12 cellular contexts compared by ENCODE assay signal in the genomic region with DNA sequence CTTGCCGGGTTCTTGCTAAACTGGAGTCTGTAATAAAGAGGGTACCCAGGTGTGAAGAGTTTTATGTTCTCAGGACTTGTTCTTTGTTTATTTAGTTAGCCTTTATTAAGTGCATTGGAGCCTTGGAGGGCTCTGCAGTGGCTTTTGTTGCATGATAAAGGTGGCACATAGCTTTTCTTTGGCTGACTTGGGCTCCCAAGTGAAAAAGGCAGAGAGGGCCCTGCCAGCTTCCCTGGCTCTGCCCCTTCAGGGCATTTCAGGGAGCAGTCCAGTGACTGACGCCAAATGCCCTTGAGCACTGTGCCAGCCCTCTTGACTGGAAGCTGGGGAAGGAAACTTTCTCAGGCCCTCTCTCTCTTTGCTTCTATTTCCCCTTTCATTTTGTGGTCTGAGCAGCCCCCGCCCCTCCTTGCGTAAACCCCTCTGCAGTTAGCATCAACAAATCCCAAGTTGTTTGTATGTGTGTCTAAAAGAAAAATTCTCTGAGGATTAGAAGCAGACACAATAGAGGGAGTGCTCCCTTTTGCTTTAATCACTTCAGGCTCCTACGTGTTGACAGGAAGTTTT.
DNase-seq lines count a peak whose midpoint lies in the region; ATAC-seq and TF ChIP-seq lines count a peak whose summit lies in the region.
"Had no signal": no experiment of that assay in that cellular context is flagged by ENCODE, and none has a peak within 500 bp of the region (broad histone marks: within the 10 kb centered on the region; RNA-seq: fewer than 3 reads in every experiment).

No MANE protein-coding gene starts in this region.

- no peak for TF ChIP-seq CTCF in GM23338 (conservative IDR thresholded peaks at IDR 0.05; ENCODE audit: low read depth in 2 of 2)
- TF ChIP-seq CTCF in A673 (conservative IDR thresholded peaks at IDR 0.05; ENCODE audit: low read depth, low read length) = no peak
- no peak for TF ChIP-seq CTCF in esophagus muscularis mucosa (IDR thresholded peaks at IDR 0.05)

- no peaks in the 10 kb centered on the region for H3K36me3 Mint-ChIP-seq in GM23338 (ENCODE audit: low read depth)

- 34% methylated on average over 5 of the region's 5 CpGs for WGBS in right cardiac atrium
- 33% methylated on average over 5 of the region's 5 CpGs for WGBS in esophagus muscularis mucosa

- intact Hi-C loops in right cardiac atrium (cut with DNase I) = loop anchor here in 1 of 4 donors (10.0 kb wide), 1 partner anchor 152 kb away; a partner anchor contains a TSS
- intact Hi-C loops in A673 (cut with micrococcal nuclease; ENCODE audit: unreplicated experiment) = no loop called here
- intact Hi-C loops in esophagus muscularis mucosa (cut with DNase I) = loop anchor here (10.0 kb wide), 1 partner anchor 152 kb away; a partner anchor contains a TSS

- no peaks in the 10 kb centered on the region for H3K79me2 ChIP-seq in GM23338 (replicated peaks; ENCODE audit: insufficient read depth)

- H3K27ac ChIP-seq in GM23338 (ENCODE audit: low read depth) (no peak overlapping the region), SJSA1 (peak overlapping the region; percentile 7), right cardiac atrium (ENCODE audit: low read length) (peak overlapping the region; percentile 45), skeletal muscle tissue (ENCODE audit: low read depth, low read length) (peak overlapping the region; percentile 9), A673 (ENCODE audit: low read depth, low read length, poor library complexity, severe bottlenecking) (no peak overlapping the region), esophagus muscularis mucosa (replicated peaks in 1 of 4) (peak overlapping the region in 1 of 4 donors; percentile 23)

- H3K4me3 Mint-ChIP-seq in GM23338 = no peak overlapping the region

- no peak for DNase-seq in GM23338 (ENCODE audit: low spot score)
- DNase-seq in SJSA1 (ENCODE audit: low read depth in 1 of 2, low spot score in 2 of 2) = peak; percentile 42 to 64
- DNase-seq in right cardiac atrium = peak; percentile 44 to 76 (median 76)
- no peak for DNase-seq in A673 (ENCODE audit: low spot score)
- no peak for DNase-seq in esophagus muscularis mucosa (ENCODE audit: extremely low spot score)
- DNase-seq in HUDEP-2 (lab: John Stamatoyannopoulos, UW; ENCODE audit: unreplicated experiment in 76 of 76) = no peak
- DNase-seq in middle frontal gyrus (ENCODE audit: extremely low spot score, low spot score) = no peak
- DNase-seq: KG1, NCI-H524 treated with DMSO at 0.1 percent for 48 hours, sigmoid colon had no signal

- H3K27ac Mint-ChIP-seq in GM23338 = no peak overlapping the region

- no peaks in the 10 kb centered on the region for H3K27me3 ChIP-seq in GM23338 (ENCODE audit: insufficient read depth)
- no peaks in the 10 kb centered on the region for H3K27me3 ChIP-seq in SJSA1 (replicated peaks)
- no peaks in the 10 kb centered on the region for H3K27me3 ChIP-seq in right cardiac atrium (ENCODE audit: control insufficient read depth, insufficient read depth)
- H3K27me3 ChIP-seq in skeletal muscle tissue (ENCODE audit: control insufficient read depth in 3 of 3, insufficient read depth in 3 of 3, low read length in 3 of 3) = no peaks in the 10 kb centered on the region
- H3K27me3 ChIP-seq in A673 (replicated peaks; ENCODE audit: insufficient read depth, low read depth, low read length, poor library complexity) = no peaks in the 10 kb centered on the region
- H3K27me3 ChIP-seq in esophagus muscularis mucosa = no peaks in the 10 kb centered on the region
- H3K27me3 ChIP-seq: sigmoid colon had no signal

- 0 out of 2 replicates have a peak overlapping the region, but pooled peaks have one; percentile 26 for H3K4me2 ChIP-seq in GM23338

- H3K4me1 ChIP-seq in GM23338 (ENCODE audit: insufficient read depth) (peaks cover 29% of the 10 kb centered on the region), SJSA1 (replicated peaks) (peaks cover 16% of the 10 kb centered on the region), right cardiac atrium (ENCODE audit: control insufficient read depth, insufficient read depth, low read length) (peaks cover 6% of the 10 kb centered on the region), skeletal muscle tissue (ENCODE audit: control insufficient read depth in 3 of 3, insufficient read depth in 3 of 3, low read length in 3 of 3) (peaks cover 4 to 5% (median 5%) of the 10 kb centered on the region in 3 donors), A673 (ENCODE audit: insufficient read depth, low read length, poor library complexity, severe bottlenecking) (no peaks in the 10 kb centered on the region), esophagus muscularis mucosa (peaks cover 5 to 19% (median 13%) of the 10 kb centered on the region in 4 donors)

- TF ChIP-seq POLR2A in esophagus muscularis mucosa (IDR thresholded peaks at IDR 0.05; ENCODE audit: low read depth) = no peak

- BruUV-seq in A673 (replicated peaks; lab: Mats Ljungman, UMichigan) = no TSS peak

- H3K27me3 Mint-ChIP-seq in GM23338 (ENCODE audit: insufficient read depth, low read depth, poor library complexity) = no peaks in the 10 kb centered on the region

- no peaks in the 10 kb centered on the region for H3F3A ChIP-seq in GM23338 (replicated peaks; ENCODE audit: low read depth)

- no peaks in the 10 kb centered on the region for H4K20me1 ChIP-seq in GM23338 (replicated peaks; ENCODE audit: insufficient read depth)

- no peak; the same call in 2 of the 3 replicates for ATAC-seq in GM23338
- peak; percentile 79 to 83 for ATAC-seq in right cardiac atrium
- ATAC-seq: left lobe of liver had no signal

- no peak overlapping the region for H3K4me3 ChIP-seq in GM23338
- H3K4me3 ChIP-seq in SJSA1 = no peak overlapping the region
- H3K4me3 ChIP-seq in right cardiac atrium (ENCODE audit: low read length) = no peak overlapping the region
- no peak overlapping the region for H3K4me3 ChIP-seq in skeletal muscle tissue (ENCODE audit: low read length in 3 of 3)
- H3K4me3 ChIP-seq in A673 (ENCODE audit: low read depth, low read length, poor library complexity, severe bottlenecking) = no peak overlapping the region
- H3K4me3 ChIP-seq in esophagus muscularis mucosa = no peak overlapping the region
- H3K4me3 ChIP-seq: sigmoid colon had no signal

- H3K9me3 ChIP-seq in SJSA1 (replicated peaks) (no peaks in the 10 kb centered on the region), right cardiac atrium (ENCODE audit: control insufficient read depth, low read length) (no peaks in the 10 kb centered on the region), skeletal muscle tissue (ENCODE audit: control insufficient read depth in 3 of 3, low read length in 3 of 3) (no peaks in the 10 kb centered on the region), A673 (ENCODE audit: low read depth, low read length, poor library complexity, severe bottlenecking) (no peaks in the 10 kb centered on the region), esophagus muscularis mucosa (no peaks in the 10 kb centered on the region)
- H3K9me3 ChIP-seq: sigmoid colon had no signal

- H2AFZ ChIP-seq in GM23338 = no peak overlapping the region; the same call in 1 of the 2 replicates

- POLR2A ChIA-PET in A673 (lab: Charles Lee; ENCODE audit: low non-redundant PET) = no interaction called here

- no peaks in the 10 kb centered on the region for H3K9me2 ChIP-seq in GM23338 (ENCODE audit: insufficient read depth)

- no peak for TF ChIP-seq EP300 in esophagus muscularis mucosa (IDR thresholded peaks at IDR 0.05)

- CTCF ChIA-PET in A673 (lab: Charles Lee) = no interaction called here

- H3K36me3 ChIP-seq in GM23338 (ENCODE audit: insufficient read depth) (no peaks in the 10 kb centered on the region), SJSA1 (no peaks in the 10 kb centered on the region), skeletal muscle tissue (ENCODE audit: control insufficient read depth in 3 of 3, insufficient read depth in 3 of 3, low read length in 3 of 3) (no peaks in the 10 kb centered on the region), A673 (ENCODE audit: insufficient read depth, low read length, poor library complexity, severe bottlenecking) (no peaks in the 10 kb centered on the region), esophagus muscularis mucosa (no peaks in the 10 kb centered on the region)
- H3K36me3 ChIP-seq: sigmoid colon had no signal

- H3K9me3 Mint-ChIP-seq in GM23338 = no peaks in the 10 kb centered on the region

- peaks cover 46% of the 10 kb centered on the region for H3K4me1 Mint-ChIP-seq in GM23338

- no peak overlapping the region for H3K9ac ChIP-seq in skeletal muscle tissue (ENCODE audit: low read depth in 1 of 3, low read length in 3 of 3)

TF ChIP-seq in GM23338, 12 proteins besides CTCF, POLR2A, EP300 and RAD21:
- TF ChIP-seq STAT1 (IDR thresholded peaks at IDR 0.05; ENCODE audit: unreplicated experiment) = no peak
- no peak for TF ChIP-seq ZNF114 (CRISPR knock-in tag; IDR thresholded peaks at IDR 0.05)
- TF ChIP-seq, protein P1, sequence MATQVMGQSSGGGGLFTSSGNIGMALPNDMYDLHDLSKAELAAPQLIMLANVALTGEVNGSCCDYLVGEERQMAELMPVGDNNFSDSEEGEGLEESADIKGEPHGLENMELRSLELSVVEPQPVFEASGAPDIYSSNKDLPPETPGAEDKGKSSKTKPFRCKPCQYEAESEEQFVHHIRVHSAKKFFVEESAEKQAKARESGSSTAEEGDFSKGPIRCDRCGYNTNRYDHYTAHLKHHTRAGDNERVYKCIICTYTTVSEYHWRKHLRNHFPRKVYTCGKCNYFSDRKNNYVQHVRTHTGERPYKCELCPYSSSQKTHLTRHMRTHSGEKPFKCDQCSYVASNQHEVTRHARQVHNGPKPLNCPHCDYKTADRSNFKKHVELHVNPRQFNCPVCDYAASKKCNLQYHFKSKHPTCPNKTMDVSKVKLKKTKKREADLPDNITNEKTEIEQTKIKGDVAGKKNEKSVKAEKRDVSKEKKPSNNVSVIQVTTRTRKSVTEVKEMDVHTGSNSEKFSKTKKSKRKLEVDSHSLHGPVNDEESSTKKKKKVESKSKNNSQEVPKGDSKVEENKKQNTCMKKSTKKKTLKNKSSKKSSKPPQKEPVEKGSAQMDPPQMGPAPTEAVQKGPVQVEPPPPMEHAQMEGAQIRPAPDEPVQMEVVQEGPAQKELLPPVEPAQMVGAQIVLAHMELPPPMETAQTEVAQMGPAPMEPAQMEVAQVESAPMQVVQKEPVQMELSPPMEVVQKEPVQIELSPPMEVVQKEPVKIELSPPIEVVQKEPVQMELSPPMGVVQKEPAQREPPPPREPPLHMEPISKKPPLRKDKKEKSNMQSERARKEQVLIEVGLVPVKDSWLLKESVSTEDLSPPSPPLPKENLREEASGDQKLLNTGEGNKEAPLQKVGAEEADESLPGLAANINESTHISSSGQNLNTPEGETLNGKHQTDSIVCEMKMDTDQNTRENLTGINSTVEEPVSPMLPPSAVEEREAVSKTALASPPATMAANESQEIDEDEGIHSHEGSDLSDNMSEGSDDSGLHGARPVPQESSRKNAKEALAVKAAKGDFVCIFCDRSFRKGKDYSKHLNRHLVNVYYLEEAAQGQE (IDR thresholded peaks at IDR 0.05; ENCODE audit: unreplicated experiment) = no peak
- no peak for TF ChIP-seq ZNF331 (CRISPR knock-in tag; IDR thresholded peaks at IDR 0.05; ENCODE audit: low read depth)
- no peak for TF ChIP-seq NANOG (IDR thresholded peaks at IDR 0.05; ENCODE audit: borderline replicate concordance)

Comparison
In these comparisons a context has a peak if more than half of its experiments do, and no peak if none do; other contexts are left out.
1. DNase-seq: peak in SJSA1 (2 of 2) and right cardiac atrium (3 of 3); none in GM23338 (single experiment), A673 (single experiment), esophagus muscularis mucosa (single experiment), HUDEP-2 (0 of 76) and middle frontal gyrus (single experiment).
2. H3K27ac ChIP-seq: peak in SJSA1 (single experiment), right cardiac atrium (single experiment) and skeletal muscle tissue (single experiment); none in GM23338 (single experiment) and A673 (single experiment).